1 cellular context compared by ENCODE assay signal in the genomic region with DNA sequence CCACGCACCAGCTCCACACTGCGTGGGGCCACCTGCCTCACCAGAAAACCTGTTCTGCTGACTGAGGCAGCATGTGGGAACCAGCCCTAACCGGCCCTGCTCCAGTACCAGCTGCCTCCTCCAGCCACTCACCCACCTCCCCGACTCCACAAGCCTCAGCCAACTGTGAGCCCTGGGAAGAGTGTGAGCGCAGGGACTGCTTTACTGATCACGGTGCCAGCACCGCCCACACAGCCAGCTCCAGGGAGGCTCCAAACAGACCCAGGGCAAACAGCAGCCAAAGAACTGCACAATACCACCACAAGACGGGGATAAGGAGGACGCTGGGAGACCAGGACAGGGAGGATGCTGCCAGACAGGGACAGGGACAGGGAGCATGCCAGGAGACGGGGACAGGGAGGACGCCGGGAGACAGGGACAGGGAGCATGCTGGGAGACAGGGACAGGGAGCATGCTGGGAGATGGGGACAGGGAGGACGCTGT.
TF ChIP-seq lines count a peak whose summit lies in the region.

No MANE protein-coding gene starts in this region.

TF ChIP-seq in WTC11, 78 proteins besides CTCF, POLR2A, EP300 and RAD21 (continued from another document):
- TF ChIP-seq, protein P1, sequence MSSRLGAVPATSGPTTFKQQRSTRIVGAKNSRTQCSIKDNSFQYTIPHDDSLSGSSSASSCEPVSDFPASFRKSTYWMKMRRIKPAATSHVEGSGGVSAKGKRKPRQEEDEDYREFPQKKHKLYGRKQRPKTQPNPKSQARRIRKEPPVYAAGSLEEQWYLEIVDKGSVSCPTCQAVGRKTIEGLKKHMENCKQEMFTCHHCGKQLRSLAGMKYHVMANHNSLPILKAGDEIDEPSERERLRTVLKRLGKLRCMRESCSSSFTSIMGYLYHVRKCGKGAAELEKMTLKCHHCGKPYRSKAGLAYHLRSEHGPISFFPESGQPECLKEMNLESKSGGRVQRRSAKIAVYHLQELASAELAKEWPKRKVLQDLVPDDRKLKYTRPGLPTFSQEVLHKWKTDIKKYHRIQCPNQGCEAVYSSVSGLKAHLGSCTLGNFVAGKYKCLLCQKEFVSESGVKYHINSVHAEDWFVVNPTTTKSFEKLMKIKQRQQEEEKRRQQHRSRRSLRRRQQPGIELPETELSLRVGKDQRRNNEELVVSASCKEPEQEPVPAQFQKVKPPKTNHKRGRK (CRISPR knock-in tag; IDR thresholded peaks at IDR 0.05; ENCODE audit: borderline replicate concordance) = no peak
